In the genomic region with DNA sequence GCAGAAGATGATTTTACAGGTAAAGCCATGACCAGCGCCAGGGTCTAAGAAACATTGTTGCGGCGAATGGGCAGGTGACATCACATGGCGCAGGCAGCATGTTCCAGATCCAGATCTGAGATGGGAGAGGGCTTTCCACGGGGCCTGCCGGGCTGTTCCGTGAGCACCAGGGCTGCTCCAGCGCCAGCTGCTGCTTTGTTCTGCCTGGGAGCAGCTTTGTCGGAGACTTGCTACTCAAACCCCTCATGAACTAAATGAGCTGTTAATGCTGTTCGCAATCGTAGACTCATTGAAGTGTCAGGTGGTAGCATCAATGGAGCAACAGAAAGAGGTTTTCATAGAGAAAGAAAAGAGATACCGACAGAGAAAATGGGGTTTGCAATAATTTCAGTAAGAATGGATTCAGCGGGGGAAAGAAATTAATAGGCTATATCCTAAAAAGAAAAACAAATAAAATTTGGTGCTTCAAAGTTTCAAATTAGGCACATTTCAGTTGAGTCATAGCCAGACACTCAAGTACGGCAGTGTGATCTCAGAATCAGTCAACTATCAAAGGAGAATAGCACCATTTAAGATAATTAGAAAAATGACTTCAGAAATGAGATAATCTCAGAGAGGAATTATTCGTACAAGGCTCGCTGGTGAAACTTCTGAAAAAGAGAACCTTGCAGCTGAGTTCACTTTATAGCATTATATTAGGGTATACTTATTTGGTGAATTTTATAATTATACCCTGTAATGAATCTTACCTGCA, we compare ENCODE assay signal across 2 cellular contexts.
TF ChIP-seq lines count a peak whose summit lies in the region.

No MANE protein-coding gene starts in this region.

TF ChIP-seq in H1, 55 proteins besides CTCF, POLR2A, EP300 and RAD21:
- TF ChIP-seq RXRA (IDR thresholded peaks at IDR 0.05; ENCODE audit: insufficient read depth, low read depth, low read length) (no peak), JUN (IDR thresholded peaks at IDR 0.05; ENCODE audit: low read depth, low read length) (no peak), PHF8 (conservative IDR thresholded peaks at IDR 0.05; ENCODE audit: low read depth, low read length) (no peak), TEAD4 (IDR thresholded peaks at IDR 0.05; ENCODE audit: low read depth, low read length) (no peak), HDAC6 (IDR thresholded peaks at IDR 0.05; ENCODE audit: low read depth, low read length) (no peak), CBX8 (IDR thresholded peaks at IDR 0.05; ENCODE audit: borderline replicate concordance, low read depth, low read length) (no peak), BACH1 (IDR thresholded peaks at IDR 0.05; ENCODE audit: low read length) (no peak), FOSL1 (IDR thresholded peaks at IDR 0.05; ENCODE audit: insufficient read depth, low read depth, low read length) (no peak), GTF2F1 (IDR thresholded peaks at IDR 0.05; ENCODE audit: borderline replicate concordance, low read depth, low read length) (no peak), SP1 (IDR thresholded peaks at IDR 0.05; ENCODE audit: low read depth, low read length) (no peak), SAP30 (IDR thresholded peaks at IDR 0.05; ENCODE audit: insufficient read depth, insufficient replicate concordance, low read length) (no peak), SP4 (IDR thresholded peaks at IDR 0.05; ENCODE audit: low read length) (no peak), YY1 (IDR thresholded peaks at IDR 0.05; ENCODE audit: low read depth, low read length) (no peak), KDM1A (IDR thresholded peaks at IDR 0.05; ENCODE audit: borderline replicate concordance, low read length) (no peak), TBP (IDR thresholded peaks at IDR 0.05; ENCODE audit: low read depth, low read length) (no peak), TAF1 (IDR thresholded peaks at IDR 0.05; ENCODE audit: low read depth, low read length) (no peak), KDM5A (IDR thresholded peaks at IDR 0.05; ENCODE audit: low read length) (no peak)
- TF ChIP-seq, protein P1, sequence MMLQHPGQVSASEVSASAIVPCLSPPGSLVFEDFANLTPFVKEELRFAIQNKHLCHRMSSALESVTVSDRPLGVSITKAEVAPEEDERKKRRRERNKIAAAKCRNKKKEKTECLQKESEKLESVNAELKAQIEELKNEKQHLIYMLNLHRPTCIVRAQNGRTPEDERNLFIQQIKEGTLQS (IDR thresholded peaks at IDR 0.05; ENCODE audit: insufficient read depth, low read depth, low read length), result no peak
- TF ChIP-seq, protein P2, sequence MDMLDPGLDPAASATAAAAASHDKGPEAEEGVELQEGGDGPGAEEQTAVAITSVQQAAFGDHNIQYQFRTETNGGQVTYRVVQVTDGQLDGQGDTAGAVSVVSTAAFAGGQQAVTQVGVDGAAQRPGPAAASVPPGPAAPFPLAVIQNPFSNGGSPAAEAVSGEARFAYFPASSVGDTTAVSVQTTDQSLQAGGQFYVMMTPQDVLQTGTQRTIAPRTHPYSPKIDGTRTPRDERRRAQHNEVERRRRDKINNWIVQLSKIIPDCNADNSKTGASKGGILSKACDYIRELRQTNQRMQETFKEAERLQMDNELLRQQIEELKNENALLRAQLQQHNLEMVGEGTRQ (IDR thresholded peaks at IDR 0.05; ENCODE audit: low read length), result no peak

TF ChIP-seq in SK-N-SH, 30 proteins besides CTCF, POLR2A, EP300 and RAD21:
- TF ChIP-seq NRF1 (IDR thresholded peaks at IDR 0.05; ENCODE audit: low read depth, low read length) (no peak), TEAD4 (IDR thresholded peaks at IDR 0.05; ENCODE audit: borderline replicate concordance, insufficient read depth) (no peak), YY1 (IDR thresholded peaks at IDR 0.05; ENCODE audit: low read depth) (no peak), SMC3 (IDR thresholded peaks at IDR 0.05; ENCODE audit: low read depth, low read length) (no peak), FOXJ3 (CRISPR knock-in tag; IDR thresholded peaks at IDR 0.05) (no peak), MEF2A (IDR thresholded peaks at IDR 0.05; ENCODE audit: borderline replicate concordance, low read depth) (no peak), TCF12 (IDR thresholded peaks at IDR 0.05) (no peak), POLR2AphosphoS5 (IDR thresholded peaks at IDR 0.05; ENCODE audit: low read depth, low read length) (no peak), JUND (IDR thresholded peaks at IDR 0.05) (no peak), EZH2phosphoT487 (IDR thresholded peaks at IDR 0.05; ENCODE audit: borderline replicate concordance, low read depth) (no peak), CHD2 (IDR thresholded peaks at IDR 0.05; ENCODE audit: low read length, partially characterized antibody) (no peak), FOSL2 (IDR thresholded peaks at IDR 0.05; ENCODE audit: borderline replicate concordance, low read depth) (no peak), MXI1 (IDR thresholded peaks at IDR 0.05; ENCODE audit: low read depth, low read length) (no peak), SIN3A (IDR thresholded peaks at IDR 0.05; ENCODE audit: borderline replicate concordance, low read depth, low read length) (no peak), RCOR1 (IDR thresholded peaks at IDR 0.05; ENCODE audit: low read length) (no peak), GABPA (IDR thresholded peaks at IDR 0.05; ENCODE audit: low read depth) (no peak)
- TF ChIP-seq, protein P3, sequence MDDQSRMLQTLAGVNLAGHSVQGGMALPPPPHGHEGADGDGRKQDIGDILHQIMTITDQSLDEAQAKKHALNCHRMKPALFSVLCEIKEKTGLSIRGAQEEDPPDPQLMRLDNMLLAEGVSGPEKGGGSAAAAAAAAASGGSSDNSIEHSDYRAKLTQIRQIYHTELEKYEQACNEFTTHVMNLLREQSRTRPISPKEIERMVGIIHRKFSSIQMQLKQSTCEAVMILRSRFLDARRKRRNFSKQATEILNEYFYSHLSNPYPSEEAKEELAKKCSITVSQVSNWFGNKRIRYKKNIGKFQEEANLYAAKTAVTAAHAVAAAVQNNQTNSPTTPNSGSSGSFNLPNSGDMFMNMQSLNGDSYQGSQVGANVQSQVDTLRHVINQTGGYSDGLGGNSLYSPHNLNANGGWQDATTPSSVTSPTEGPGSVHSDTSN (IDR thresholded peaks at IDR 0.05), result no peak
- TF ChIP-seq, protein P4, sequence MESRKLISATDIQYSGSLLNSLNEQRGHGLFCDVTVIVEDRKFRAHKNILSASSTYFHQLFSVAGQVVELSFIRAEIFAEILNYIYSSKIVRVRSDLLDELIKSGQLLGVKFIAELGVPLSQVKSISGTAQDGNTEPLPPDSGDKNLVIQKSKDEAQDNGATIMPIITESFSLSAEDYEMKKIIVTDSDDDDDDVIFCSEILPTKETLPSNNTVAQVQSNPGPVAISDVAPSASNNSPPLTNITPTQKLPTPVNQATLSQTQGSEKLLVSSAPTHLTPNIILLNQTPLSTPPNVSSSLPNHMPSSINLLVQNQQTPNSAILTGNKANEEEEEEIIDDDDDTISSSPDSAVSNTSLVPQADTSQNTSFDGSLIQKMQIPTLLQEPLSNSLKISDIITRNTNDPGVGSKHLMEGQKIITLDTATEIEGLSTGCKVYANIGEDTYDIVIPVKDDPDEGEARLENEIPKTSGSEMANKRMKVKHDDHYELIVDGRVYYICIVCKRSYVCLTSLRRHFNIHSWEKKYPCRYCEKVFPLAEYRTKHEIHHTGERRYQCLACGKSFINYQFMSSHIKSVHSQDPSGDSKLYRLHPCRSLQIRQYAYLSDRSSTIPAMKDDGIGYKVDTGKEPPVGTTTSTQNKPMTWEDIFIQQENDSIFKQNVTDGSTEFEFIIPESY (IDR thresholded peaks at IDR 0.05; ENCODE audit: borderline replicate concordance, low read depth), result no peak
- TF ChIP-seq, protein P5, sequence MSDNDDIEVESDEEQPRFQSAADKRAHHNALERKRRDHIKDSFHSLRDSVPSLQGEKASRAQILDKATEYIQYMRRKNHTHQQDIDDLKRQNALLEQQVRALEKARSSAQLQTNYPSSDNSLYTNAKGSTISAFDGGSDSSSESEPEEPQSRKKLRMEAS (IDR thresholded peaks at IDR 0.05; ENCODE audit: low read depth), result no peak
